In the genomic region with DNA sequence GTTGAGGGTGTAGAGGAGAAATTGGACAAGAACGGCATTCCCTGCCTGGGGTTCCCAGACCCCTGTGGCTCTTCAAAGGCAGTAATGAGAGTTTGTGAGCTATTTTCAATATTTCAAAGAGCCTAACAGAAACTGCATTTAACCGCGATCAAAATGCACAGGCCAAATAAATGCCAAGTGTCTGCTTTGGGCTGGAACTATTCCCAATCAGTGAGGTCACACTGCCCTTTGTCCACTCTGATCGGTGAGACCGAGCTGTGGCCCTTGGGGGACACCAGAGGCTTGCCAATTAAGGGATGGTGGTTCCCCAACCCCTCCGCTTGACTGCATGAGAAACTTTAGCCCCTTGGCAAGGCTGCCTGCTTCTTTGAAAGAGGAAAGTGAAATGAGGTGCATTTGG, we compare ENCODE assay signal across 4 cellular contexts. TPM values are rescaled to one million over a fixed set of nuclear protein-coding genes. Genes with fewer than 3 reads are reported as not detected.
"Had no signal": no experiment of that assay in that cellular context is flagged by ENCODE, and none has a peak within 500 bp of the region (broad histone marks: within the 10 kb centered on the region; RNA-seq: fewer than 3 reads in every experiment).

No MANE protein-coding gene starts in this region.

- H3K4me3 ChIP-seq: GM12878 had no signal

- DNase-seq: GDM1, GF-D8 had no signal

RNA-seq across cellular contexts. Expression of a gene that starts 20.3 kb away (rescaled TPM):
- total RNA-seq: G401, GM12878 had no signal

RNA-seq across cellular contexts. Expression of a gene that starts 32.0 kb away (rescaled TPM):
- total RNA-seq: G401, GM12878 had no signal
